In genomic region chr14:99025418-99025817, GRCh38 we compare ENCODE assay signal across 33 cellular contexts.
"Had no signal": no experiment of that assay in that cellular context is flagged by ENCODE, and none has a peak within 500 bp of the region (broad histone marks: within the 10 kb centered on the region; RNA-seq: fewer than 3 reads in every experiment).

No MANE protein-coding gene starts in this region.

- H3K36me3 ChIP-seq: adrenal gland, brain microvascular endothelial cell, breast epithelium had no signal

- H3K4me3 Mint-ChIP-seq: activated B cell treated with CpG ODN at 0.5 μM for 24 hours; activated CD4-positive, alpha-beta memory T cell treated with anti-CD3 and anti-CD28 coated beads for 36 hours; activated CD4-positive, alpha-beta T cell treated with anti-CD3 and anti-CD28 coated beads, Interleukin-2, amount 10 ng/mL, durations not matched to agents 24 days and 14 days; activated CD8-positive, alpha-beta T cell treated with anti-CD3 and anti-CD28 coated beads for 36 hours; activated naive CD4-positive, alpha-beta T cell treated with anti-CD3 and anti-CD28 coated beads for 36 hours; activated T-cell treated with anti-CD3 and anti-CD28 coated beads, Interleukin-2, amount 50 U/mL, for 4 hours; activated T-cell treated with anti-CD3 and anti-CD28 coated beads, Interleukin-2, amount 50 U/mL, for 72 hours; activated T-helper 1 cell treated with anti-CD3 and anti-CD28 coated beads, Interleukin-12 subunit alpha, Interleukin-12 subunit beta, Interleukin-2, Interleukin-4 antibody, amounts not matched to agents 30 ng/mL and 10 ng/mL and 1 ng/mL, durations not matched to agents 14 hours and 24 hours and 36 hours; activated T-helper 17 cell treated with anti-CD3 and anti-CD28 coated beads, Interleukin-2, amount 50 U/mL, for 72 hours; T-helper 1 cell treated with Interleukin-12 subunit alpha and Interleukin-12 subunit beta and Interleukin-4 antibody, amounts not matched to agents 30 μg/mL and 1 μg/mL, for 36 hours; T-helper 2 cell treated with Interferon-gamma antibody and Interleukin-4, amounts not matched to agents 5 μg/mL and 100 μg/mL, for 36 hours had no signal

- H3K27me3 ChIP-seq: adrenal gland, body of pancreas, brain microvascular endothelial cell, breast epithelium had no signal

- H3K36me3 Mint-ChIP-seq: activated CD4-positive, alpha-beta memory T cell treated with anti-CD3 and anti-CD28 coated beads for 36 hours had no signal

- H3K9me3 ChIP-seq: adrenal gland, body of pancreas, breast epithelium had no signal

- H3K27me3 Mint-ChIP-seq: activated B cell treated with CpG ODN at 0.5 μM for 24 hours; activated CD4-positive, alpha-beta memory T cell treated with anti-CD3 and anti-CD28 coated beads for 36 hours; activated CD4-positive, alpha-beta T cell treated with anti-CD3 and anti-CD28 coated beads, Interleukin-2, amount 10 ng/mL, durations not matched to agents 24 days and 14 days; activated CD8-positive, alpha-beta T cell treated with anti-CD3 and anti-CD28 coated beads for 36 hours; activated T-helper 17 cell treated with anti-CD3 and anti-CD28 coated beads, Interleukin-2, amount 50 U/mL, for 72 hours had no signal

- H3K4me1 Mint-ChIP-seq: activated B cell treated with CpG ODN at 0.5 μM for 24 hours had no signal

- H3K27ac Mint-ChIP-seq: activated B cell treated with CpG ODN at 0.5 μM for 24 hours; activated CD4-positive, alpha-beta memory T cell treated with anti-CD3 and anti-CD28 coated beads for 36 hours; activated CD4-positive, alpha-beta T cell treated with anti-CD3 and anti-CD28 coated beads, Interleukin-2, amount 10 ng/mL, durations not matched to agents 24 days and 14 days; activated CD8-positive, alpha-beta T cell treated with anti-CD3 and anti-CD28 coated beads for 36 hours; activated naive CD4-positive, alpha-beta T cell treated with anti-CD3 and anti-CD28 coated beads for 36 hours; activated naive CD4-positive, alpha-beta T cell treated with anti-CD3 and anti-CD28 coated beads, Interleukin-2, amount 50 U/mL, for 72 hours; activated T-cell treated with anti-CD3 and anti-CD28 coated beads, Interleukin-2, amount 50 U/mL, for 72 hours; activated T-helper 1 cell treated with anti-CD3 and anti-CD28 coated beads, Interleukin-12 subunit alpha, Interleukin-12 subunit beta, Interleukin-2, Interleukin-4 antibody, amounts not matched to agents 30 ng/mL and 10 ng/mL and 1 ng/mL, durations not matched to agents 14 hours and 24 hours and 36 hours; activated T-helper 17 cell treated with anti-CD3 and anti-CD28 coated beads, Interleukin-2, amount 50 U/mL, for 72 hours; T-helper 1 cell treated with Interleukin-12 subunit alpha and Interleukin-12 subunit beta and Interleukin-4 antibody, amounts not matched to agents 30 μg/mL and 1 μg/mL, for 36 hours; T-helper 2 cell treated with Interferon-gamma antibody and Interleukin-4, amounts not matched to agents 5 μg/mL and 100 μg/mL, for 36 hours had no signal

- H3K4me3 ChIP-seq: adrenal gland, body of pancreas, breast epithelium had no signal

- H3K27ac ChIP-seq: adrenal gland, body of pancreas, brain microvascular endothelial cell, breast epithelium, VCaP had no signal

- DNase-seq: activated B cell treated with CpG ODN at 0.5 μM for 24 hours; activated CD4-positive, alpha-beta memory T cell treated with anti-CD3 and anti-CD28 coated beads for 36 hours; activated CD4-positive, alpha-beta T cell treated with anti-CD3 and anti-CD28 coated beads for 4 hours; activated CD4-positive, alpha-beta T cell treated with anti-CD3 and anti-CD28 coated beads, Interleukin-2, amount 10 ng/mL, durations not matched to agents 24 days and 14 days; activated CD4-positive, alpha-beta T cell treated with anti-CD3 and anti-CD28 coated beads, Interleukin-2, amount 50 U/mL, for 1 hour; activated CD4-positive, alpha-beta T cell treated with anti-CD3 and anti-CD28 coated beads, Interleukin-2, amount 50 U/mL, for 4 hours; activated CD4-positive, CD25-positive, alpha-beta regulatory T cell treated with anti-CD3 and anti-CD28 coated beads, Interleukin-2, amount 50 U/mL, for 72 hours; activated CD8-positive, alpha-beta memory T cell treated with anti-CD3 and anti-CD28 coated beads, Interleukin-2, amount 50 U/mL, for 4 hours; activated CD8-positive, alpha-beta T cell treated with anti-CD3 and anti-CD28 coated beads for 36 hours; activated gamma-delta T cell treated with Interleukin-2 at 50 U/mL for 16 hours; activated naive CD4-positive, alpha-beta T cell; activated naive CD4-positive, alpha-beta T cell treated with anti-CD3 and anti-CD28 coated beads for 36 hours; activated naive CD4-positive, alpha-beta T cell treated with anti-CD3 and anti-CD28 coated beads, Interleukin-2, amount 50 U/mL, for 16 hours; activated T-cell treated with anti-CD3 and anti-CD28 coated beads for 4 hours; activated T-cell treated with anti-CD3 and anti-CD28 coated beads, Interleukin-2, amount 50 U/mL, for 1 hour; activated T-cell treated with anti-CD3 and anti-CD28 coated beads, Interleukin-2, amount 50 U/mL, for 4 hours; activated T-cell treated with anti-CD3 and anti-CD28 coated beads, Interleukin-2, amount 50 U/mL, for 72 hours; adrenal gland; amniotic stem cell; aorta; body of pancreas; brain microvascular endothelial cell; central memory CD4-positive, alpha-beta T cell; T-helper 1 cell; T-helper 2 cell; T-helper 9 cell had no signal

- ATAC-seq: activated CD8-positive, alpha-beta T cell treated with anti-CD3 and anti-CD28 coated beads for 36 hours; activated naive CD4-positive, alpha-beta T cell treated with anti-CD3 and anti-CD28 coated beads, Interleukin-2, amount 50 U/mL, for 72 hours; activated T-cell treated with anti-CD3 and anti-CD28 coated beads, Interleukin-2, amount 50 U/mL, for 72 hours; activated T-helper 17 cell treated with anti-CD3 and anti-CD28 coated beads, Interleukin-2, amount 50 U/mL, for 72 hours; body of pancreas had no signal

- H3K4me1 ChIP-seq: adrenal gland, body of pancreas, breast epithelium had no signal
